8 cellular contexts compared by ENCODE assay signal in genomic region chr5:69364414-69364813, GRCh38. TPM values are rescaled to one million over a fixed set of nuclear protein-coding genes. Genes with fewer than 3 reads are reported as not detected.
DNase-seq lines count a peak whose midpoint lies in the region; ATAC-seq, FAIRE-seq and TF ChIP-seq lines count a peak whose summit lies in the region.

No MANE protein-coding gene starts in this region.

- peaks cover 0 to 11% (median 6%) of the 10 kb centered on the region in 3 donors for H3K4me1 ChIP-seq in pancreas
- H3K4me1 ChIP-seq in thyroid gland, result peaks cover 5 to 10% of the 10 kb centered on the region in 2 donors

- no peak for DNase-seq in activated naive CD4-positive, alpha-beta T cell treated with anti-CD3 and anti-CD28 coated beads for 36 hours
- DNase-seq in activated naive CD4-positive, alpha-beta T cell (lab: John Stamatoyannopoulos, UW), result no peak
- peak; percentile 14 for DNase-seq in LoVo (ENCODE audit: low spot score)
- peak; percentile 10 for DNase-seq in central memory CD4-positive, alpha-beta T cell
- no peak for DNase-seq in retinal pigment epithelial cell (ENCODE audit: low read depth)
- DNase-seq in pancreas, result no peak
- no peak for DNase-seq in thyroid gland
- DNase-seq in NCI-H774 (lab: John Stamatoyannopoulos, UW), result no peak

- intact Hi-C loops in activated naive CD4-positive, alpha-beta T cell treated with anti-CD3 and anti-CD28 coated beads for 36 hours (cut with micrococcal nuclease), result no loop called here
- intact Hi-C loops in pancreas (cut with DNase I) (no loop called here), thyroid gland (cut with DNase I) (no loop called here)

- no peaks in the 10 kb centered on the region for H3K27me3 Mint-ChIP-seq in activated naive CD4-positive, alpha-beta T cell treated with anti-CD3 and anti-CD28 coated beads for 36 hours (ENCODE audit: low read depth)

- H3K36me3 Mint-ChIP-seq in activated naive CD4-positive, alpha-beta T cell treated with anti-CD3 and anti-CD28 coated beads for 36 hours (ENCODE audit: low read depth), result peaks cover 34% of the 10 kb centered on the region

- H3K4me3 Mint-ChIP-seq in activated naive CD4-positive, alpha-beta T cell treated with anti-CD3 and anti-CD28 coated beads for 36 hours, result no peak overlapping the region

- ATAC-seq in pancreas, result no peak

- H3K9me3 ChIP-seq in pancreas (no peaks in the 10 kb centered on the region), thyroid gland (no peaks in the 10 kb centered on the region)

- H3K4me3 ChIP-seq in retinal pigment epithelial cell (ENCODE audit: low read length) (no peak overlapping the region), pancreas (no peak overlapping the region), thyroid gland (replicated peaks in 1 of 3) (no peak overlapping the region)

- no peaks in the 10 kb centered on the region for H3K27me3 ChIP-seq in pancreas
- H3K27me3 ChIP-seq in thyroid gland, result no peaks in the 10 kb centered on the region

- H3K27ac ChIP-seq in pancreas, result no peak overlapping the region
- H3K27ac ChIP-seq in thyroid gland, result no peak overlapping the region

- TF ChIP-seq POLR2A in thyroid gland (IDR thresholded peaks at IDR 0.05), result no peak

- WGBS in pancreas, 2 donors, result 57 to 66% methylated on average over 3 of the region's 3 CpGs
- WGBS in thyroid gland, 2 donors, result 65 to 67% methylated on average over 3 of the region's 3 CpGs

- FAIRE-seq in pancreas (lab: Jason Lieb, UNC), result no peak

- TF ChIP-seq CTCF in retinal pigment epithelial cell (conservative IDR thresholded peaks at IDR 0.05; ENCODE audit: low read depth, low read length) (peak; percentile 41), pancreas (IDR thresholded peaks at IDR 0.05) (peak in 2 of 4 donors; percentile 14 to 21), thyroid gland (IDR thresholded peaks at IDR 0.05) (peak in 3 of 6 experiments; percentile 5 to 14 (median 8))

- peak overlapping the region; percentile 56 for H3K27ac Mint-ChIP-seq in activated naive CD4-positive, alpha-beta T cell treated with anti-CD3 and anti-CD28 coated beads for 36 hours

- CTCF ChIA-PET in activated naive CD4-positive, alpha-beta T cell treated with anti-CD3 and anti-CD28 coated beads for 36 hours (lab: Charles Lee), result no interaction called here

- no peaks in the 10 kb centered on the region for H3K9me3 Mint-ChIP-seq in activated naive CD4-positive, alpha-beta T cell treated with anti-CD3 and anti-CD28 coated beads for 36 hours

- peaks cover 0 to 17% (median 9%) of the 10 kb centered on the region in 3 donors for H3K36me3 ChIP-seq in pancreas
- peaks cover 6 to 20% of the 10 kb centered on the region in 2 donors for H3K36me3 ChIP-seq in thyroid gland

- peaks cover 37% of the 10 kb centered on the region for H3K4me1 Mint-ChIP-seq in activated naive CD4-positive, alpha-beta T cell treated with anti-CD3 and anti-CD28 coated beads for 36 hours (ENCODE audit: low read depth)

RNA-seq across cellular contexts. Expression of gene AK6, which starts 4.9 kb away (rescaled TPM):
- total RNA-seq in activated naive CD4-positive, alpha-beta T cell treated with anti-CD3 and anti-CD28 coated beads for 36 hours, result 100 to 1,000 TPM; 102 to 103 TPM
- total RNA-seq in pancreas (10 to 100 TPM in 4 of 6 donors, 1 to 10 TPM in 2; 8.4 to 16.3 (median 13.0) TPM), thyroid gland (10 to 100 TPM; 13.1 to 32.6 (median 23.9) TPM)
- 10 to 100 TPM; 27.3 to 28.5 TPM for polyA plus RNA-seq in pancreas

RNA-seq across cellular contexts. Expression of gene TAF9, which starts 4.9 kb away (rescaled TPM):
- total RNA-seq in activated naive CD4-positive, alpha-beta T cell treated with anti-CD3 and anti-CD28 coated beads for 36 hours, result 10 to 100 TPM; 74.9 to 79.1 TPM
- total RNA-seq in pancreas (10 to 100 TPM; 15.6 to 28.9 (median 24.0) TPM), thyroid gland (10 to 100 TPM; 29.2 to 41.4 (median 39.2) TPM)
- polyA plus RNA-seq in pancreas, result 10 to 100 TPM; 25.2 to 34.8 TPM

RNA-seq across cellular contexts. Expression of gene RAD17, which starts 5.2 kb away (rescaled TPM):
- 10 to 100 TPM; 24.1 to 26.2 TPM for total RNA-seq in activated naive CD4-positive, alpha-beta T cell treated with anti-CD3 and anti-CD28 coated beads for 36 hours
- total RNA-seq in pancreas (10 to 100 TPM in 5 of 6 donors, 1 to 10 TPM in 1; 8.0 to 15.3 (median 11.3) TPM), thyroid gland (10 to 100 TPM; 20.9 to 34.9 (median 27.8) TPM)
- 10 to 100 TPM in 1 of 2 donors, 1 to 10 TPM in 1; 9.5 to 16.8 TPM for polyA plus RNA-seq in pancreas

RNA-seq across cellular contexts. Expression of gene CCDC125, which starts 31.8 kb away (rescaled TPM):
- 1 to 10 TPM; 6.1 to 7.5 TPM for total RNA-seq in activated naive CD4-positive, alpha-beta T cell treated with anti-CD3 and anti-CD28 coated beads for 36 hours
- total RNA-seq in pancreas (10 to 100 TPM in 1 of 6 donors, 1 to 10 TPM in 5; 4.2 to 10.9 (median 6.3) TPM), thyroid gland (10 to 100 TPM in 2 of 4 donors, 1 to 10 TPM in 2; 8.2 to 13.6 (median 9.6) TPM)
- polyA plus RNA-seq in pancreas, result 1 to 10 TPM; 3.2 to 3.4 TPM

RNA-seq across cellular contexts. Expression of gene MARVELD2, which starts 50.5 kb away (rescaled TPM):
- under 1 TPM; 0.45 to 0.64 TPM for total RNA-seq in activated naive CD4-positive, alpha-beta T cell treated with anti-CD3 and anti-CD28 coated beads for 36 hours
- total RNA-seq in pancreas (10 to 100 TPM; 15.5 to 34.7 (median 21.0) TPM), thyroid gland (100 to 1,000 TPM in 1 of 4 donors, 10 to 100 TPM in 3; 61.8 to 100 (median 81.9) TPM)
- 1 to 10 TPM; 4.0 to 5.6 TPM for polyA plus RNA-seq in pancreas

Comparison
In these comparisons a context has a peak if more than half of its experiments do, and no peak if none do; other contexts are left out.
1. DNase-seq: peak in LoVo (single experiment) and central memory CD4-positive, alpha-beta T cell (single experiment); none in activated naive CD4-positive, alpha-beta T cell treated with anti-CD3 and anti-CD28 coated beads for 36 hours (single experiment), activated naive CD4-positive, alpha-beta T cell (0 of 4), retinal pigment epithelial cell (single experiment), pancreas (0 of 6), thyroid gland (0 of 2) and NCI-H774 (single experiment).